In genomic region chr1:52366517-52366827, GRCh38 we compare ENCODE assay signal across 8 cellular contexts. TPM values are rescaled to one million over a fixed set of nuclear protein-coding genes. Genes with fewer than 3 reads are reported as not detected.
DNase-seq lines count a peak whose midpoint lies in the region; ATAC-seq, FAIRE-seq and TF ChIP-seq lines count a peak whose summit lies in the region.

No MANE protein-coding gene starts in this region.

- ATAC-seq in right lobe of liver, result no peak
- ATAC-seq in GM18873 (IDR thresholded peaks at IDR 0.05; ENCODE audit: low FRiP score, unreplicated experiment), result no peak

- peak overlapping the region; percentile 97 for H3K4me3 Mint-ChIP-seq in activated naive CD4-positive, alpha-beta T cell treated with anti-CD3 and anti-CD28 coated beads, Interleukin-2, amount 10 ng/mL, durations not matched to agents 7 days and 5 days

- no peaks in the 10 kb centered on the region for H3K27me3 ChIP-seq in ascending aorta
- no peaks in the 10 kb centered on the region for H3K27me3 ChIP-seq in right lobe of liver
- H3K27me3 ChIP-seq in tibial nerve, result no peaks in the 10 kb centered on the region

- H3K27ac ChIP-seq in ascending aorta (peak overlapping the region; percentile 92 to 96), right lobe of liver (peak overlapping the region in 2 of 3 donors; percentile 88 to 93), tibial nerve (peak overlapping the region; percentile 88 to 97 (median 94))

- H3K36me3 ChIP-seq in ascending aorta (peaks cover 16 to 19% of the 10 kb centered on the region in 2 donors), right lobe of liver (peaks cover 0 to 22% (median 7%) of the 10 kb centered on the region in 4 donors), tibial nerve (peaks cover 0 to 20% (median 6%) of the 10 kb centered on the region in 3 donors)

- FAIRE-seq in GM12892 (lab: Jason Lieb, UNC), result no peak

- H3K4me3 ChIP-seq in ascending aorta (peak overlapping the region; percentile 90 to 94), right lobe of liver (peak overlapping the region; percentile 79 to 99 (median 91)), tibial nerve (peak overlapping the region; percentile 75 to 96 (median 88))

- WGBS in right lobe of liver (ENCODE audit: insufficient coverage, low coverage, low lambda C conversion rate, missing lambda C conversion rate), result 23% methylated on average over 7 of the region's 8 CpGs
- WGBS in tibial nerve, 2 donors, result 19 to 22% methylated on average over 8 of the region's 8 CpGs

- no peak for TF ChIP-seq EP300 in tibial nerve (IDR thresholded peaks at IDR 0.05)

- TF ChIP-seq POLR2A in right lobe of liver (IDR thresholded peaks at IDR 0.05) (no peak), tibial nerve (IDR thresholded peaks at IDR 0.05) (no peak), GM12892 (IDR thresholded peaks at IDR 0.05; ENCODE audit: low read depth, low read length) (no peak)

- no peaks in the 10 kb centered on the region for H3K9me3 Mint-ChIP-seq in activated naive CD4-positive, alpha-beta T cell treated with anti-CD3 and anti-CD28 coated beads, Interleukin-2, amount 10 ng/mL, durations not matched to agents 7 days and 5 days

- intact Hi-C loops in ascending aorta (cut with DNase I), result loop anchor here (1.0 to 10.0 kb wide), 7 partner anchors 38 to 958 kb away; partner anchors contain the start of genes BTF3L4, COA7, CPT2 and ECHDC2
- intact Hi-C loops in right lobe of liver (cut with DNase I), result no loop called here

- H3K36me3 Mint-ChIP-seq in activated naive CD4-positive, alpha-beta T cell treated with anti-CD3 and anti-CD28 coated beads, Interleukin-2, amount 10 ng/mL, durations not matched to agents 7 days and 5 days, result peaks cover 36% of the 10 kb centered on the region

- no peak for TF ChIP-seq CTCF in ascending aorta (IDR thresholded peaks at IDR 0.05)
- no peak for TF ChIP-seq CTCF in right lobe of liver (IDR thresholded peaks at IDR 0.05)
- TF ChIP-seq CTCF in tibial nerve (IDR thresholded peaks at IDR 0.05), result no peak

- CTCF ChIA-PET in activated naive CD4-positive, alpha-beta T cell treated with anti-CD3 and anti-CD28 coated beads, Interleukin-2, amount 10 ng/mL, durations not matched to agents 7 days and 5 days (lab: Charles Lee), result interaction anchor here (0.7 to 1.5 kb wide), 4 partner anchors 37 to 460 kb away, joined by 3 to 5 read pairs (median 3); no protein-coding TSS in a partner anchor

- peaks cover 50% of the 10 kb centered on the region for H3K4me1 Mint-ChIP-seq in activated naive CD4-positive, alpha-beta T cell treated with anti-CD3 and anti-CD28 coated beads, Interleukin-2, amount 10 ng/mL, durations not matched to agents 7 days and 5 days

- H3K4me1 ChIP-seq in ascending aorta, result peaks cover 2 to 14% of the 10 kb centered on the region in 2 donors
- peaks cover 0 to 6% (median 2%) of the 10 kb centered on the region in 4 donors for H3K4me1 ChIP-seq in right lobe of liver
- peaks cover 0 to 32% (median 16%) of the 10 kb centered on the region in 4 donors for H3K4me1 ChIP-seq in tibial nerve

- H3K27me3 Mint-ChIP-seq in activated naive CD4-positive, alpha-beta T cell treated with anti-CD3 and anti-CD28 coated beads, Interleukin-2, amount 10 ng/mL, durations not matched to agents 7 days and 5 days, result no peaks in the 10 kb centered on the region

- DNase-seq in activated naive CD4-positive, alpha-beta T cell treated with anti-CD3 and anti-CD28 coated beads, Interleukin-2, amount 10 ng/mL, durations not matched to agents 7 days and 5 days, result no peak
- no peak for DNase-seq in activated naive CD4-positive, alpha-beta T cell treated with anti-CD3 and anti-CD28 coated beads, Interleukin-2, amount 50 U/mL, for 16 hours
- DNase-seq in ascending aorta (ENCODE audit: low spot score in 2 of 2) (no peak), right lobe of liver (no peak), tibial nerve (ENCODE audit: low spot score in 2 of 2) (no peak), GM12892 (ENCODE audit: insufficient read length) (no peak), NCI-H2081 (lab: John Stamatoyannopoulos, UW) (no peak)

- H3K27ac Mint-ChIP-seq in activated naive CD4-positive, alpha-beta T cell treated with anti-CD3 and anti-CD28 coated beads, Interleukin-2, amount 10 ng/mL, durations not matched to agents 7 days and 5 days, result peak overlapping the region; percentile 98

- H3K9me3 ChIP-seq in ascending aorta (no peaks in the 10 kb centered on the region), right lobe of liver (no peaks in the 10 kb centered on the region), tibial nerve (no peaks in the 10 kb centered on the region)

RNA-seq across cellular contexts. Expression of gene CC2D1B, which starts 0.5 kb away (rescaled TPM):
- total RNA-seq in ascending aorta, result 45.4 TPM
- total RNA-seq in right lobe of liver, result 10 to 100 TPM; 11.8 to 18.0 (median 15.1) TPM
- 10 to 100 TPM; 44.0 to 63.5 (median 57.1) TPM for total RNA-seq in tibial nerve
- polyA plus RNA-seq in GM12892 (2012; ENCODE audit: missing spikeins), result 12.8 TPM

RNA-seq across cellular contexts. Expression of gene ORC1, which starts 37.8 kb away (rescaled TPM):
- total RNA-seq in ascending aorta (not detected), right lobe of liver (1 to 10 TPM in 2 of 6 experiments, under 1 TPM in 4; 0.11 to 4.0 (median 0.45) TPM), tibial nerve (under 1 TPM; 0.22 to 0.84 (median 0.35) TPM)
- 13.3 TPM for polyA plus RNA-seq in GM12892 (2012; ENCODE audit: missing spikeins)

RNA-seq across cellular contexts. Expression of gene PRPF38A, which starts 37.9 kb away (rescaled TPM):
- total RNA-seq in ascending aorta (20.3 TPM), right lobe of liver (10 to 100 TPM in 4 of 6 experiments, 1 to 10 TPM in 2; 4.5 to 14.4 (median 11.4) TPM), tibial nerve (10 to 100 TPM; 10.0 to 21.4 (median 14.4) TPM)
- 46.0 TPM for polyA plus RNA-seq in GM12892 (2012; ENCODE audit: missing spikeins)
